Comparison of ENCODE assay signal across 1 cellular context in the genomic region with DNA sequence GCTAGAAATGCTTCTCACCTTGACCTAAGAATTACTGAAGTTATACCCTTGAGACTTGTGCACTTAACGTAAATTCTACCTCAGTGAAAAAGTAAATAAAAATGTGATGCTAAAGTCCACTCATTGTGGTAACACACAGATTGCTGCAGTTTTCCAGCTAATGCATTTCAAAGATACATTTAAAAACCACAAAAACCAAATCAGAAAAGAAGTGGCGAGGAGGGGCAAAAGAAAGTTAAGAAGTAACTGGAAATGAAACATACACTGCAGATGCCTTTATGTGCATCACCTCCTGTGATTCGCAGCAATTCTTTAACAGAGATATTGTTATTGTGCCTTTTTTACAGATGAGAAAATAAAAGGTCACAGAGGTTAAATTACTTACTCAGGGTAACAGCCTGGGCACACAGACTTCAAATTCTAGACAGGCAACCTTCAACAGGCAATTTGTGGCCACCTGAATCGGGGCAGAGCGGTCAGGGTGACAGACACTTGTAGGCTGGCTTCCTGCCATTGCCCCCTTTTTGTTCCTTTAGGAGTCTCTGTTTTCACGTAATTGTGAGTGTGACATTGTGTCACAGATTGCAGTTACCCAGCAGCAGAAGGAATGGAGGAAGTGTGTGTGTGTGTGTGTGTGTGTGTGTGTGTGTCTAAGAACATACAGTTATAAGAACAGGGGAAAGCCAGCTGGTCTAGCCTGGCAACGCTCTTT.
TF ChIP-seq lines count a peak whose summit lies in the region.

No MANE protein-coding gene starts in this region.

TF ChIP-seq in H1, 55 proteins besides CTCF, POLR2A, EP300 and RAD21 (continued from another document):
- TF ChIP-seq, protein P1, sequence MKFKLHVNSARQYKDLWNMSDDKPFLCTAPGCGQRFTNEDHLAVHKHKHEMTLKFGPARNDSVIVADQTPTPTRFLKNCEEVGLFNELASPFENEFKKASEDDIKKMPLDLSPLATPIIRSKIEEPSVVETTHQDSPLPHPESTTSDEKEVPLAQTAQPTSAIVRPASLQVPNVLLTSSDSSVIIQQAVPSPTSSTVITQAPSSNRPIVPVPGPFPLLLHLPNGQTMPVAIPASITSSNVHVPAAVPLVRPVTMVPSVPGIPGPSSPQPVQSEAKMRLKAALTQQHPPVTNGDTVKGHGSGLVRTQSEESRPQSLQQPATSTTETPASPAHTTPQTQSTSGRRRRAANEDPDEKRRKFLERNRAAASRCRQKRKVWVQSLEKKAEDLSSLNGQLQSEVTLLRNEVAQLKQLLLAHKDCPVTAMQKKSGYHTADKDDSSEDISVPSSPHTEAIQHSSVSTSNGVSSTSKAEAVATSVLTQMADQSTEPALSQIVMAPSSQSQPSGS (IDR thresholded peaks at IDR 0.05; ENCODE audit: low read length), result no peak
- TF ChIP-seq SUZ12 (IDR thresholded peaks at IDR 0.05; ENCODE audit: low read length) (no peak), BRCA1 (IDR thresholded peaks at IDR 0.05; ENCODE audit: low read depth, low read length) (no peak), MAFK (IDR thresholded peaks at IDR 0.05; ENCODE audit: low read depth, low read length) (no peak), SP2 (IDR thresholded peaks at IDR 0.05; ENCODE audit: low read length) (no peak), SIX5 (IDR thresholded peaks at IDR 0.05; ENCODE audit: low read depth, low read length) (no peak), RXRA (IDR thresholded peaks at IDR 0.05; ENCODE audit: insufficient read depth, low read depth, low read length) (no peak), CHD1 (IDR thresholded peaks at IDR 0.05; ENCODE audit: low read depth, low read length) (no peak), KDM5A (IDR thresholded peaks at IDR 0.05; ENCODE audit: low read length) (no peak)
TF ChIP-seq in H1: peak in this region for 0.
